Comparison of ENCODE assay signal across 1 cellular context in the genomic region with DNA sequence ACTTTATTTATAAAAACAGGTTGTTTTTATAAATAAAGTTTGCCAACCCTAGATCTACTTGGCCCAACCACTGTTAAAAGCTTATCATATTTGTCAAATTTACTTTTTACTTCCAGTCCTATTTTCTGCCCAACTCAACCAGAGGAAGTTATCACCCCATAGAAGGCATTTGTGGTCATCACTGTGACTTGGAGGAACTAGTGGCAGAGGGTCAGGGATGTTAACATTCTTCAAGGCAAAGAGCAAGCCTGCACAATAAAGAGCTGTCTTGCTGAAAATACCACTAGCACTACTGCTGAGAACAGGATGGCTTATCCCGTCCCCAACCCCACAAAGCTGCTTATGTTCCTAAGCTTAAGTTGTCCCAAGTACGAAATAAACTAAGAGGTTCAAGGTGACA.
TF ChIP-seq lines count a peak whose summit lies in the region.

No MANE protein-coding gene starts in this region.

TF ChIP-seq in SK-N-SH, 30 proteins besides CTCF, POLR2A, EP300 and RAD21 (continued from another document):
- TF ChIP-seq, protein P1, sequence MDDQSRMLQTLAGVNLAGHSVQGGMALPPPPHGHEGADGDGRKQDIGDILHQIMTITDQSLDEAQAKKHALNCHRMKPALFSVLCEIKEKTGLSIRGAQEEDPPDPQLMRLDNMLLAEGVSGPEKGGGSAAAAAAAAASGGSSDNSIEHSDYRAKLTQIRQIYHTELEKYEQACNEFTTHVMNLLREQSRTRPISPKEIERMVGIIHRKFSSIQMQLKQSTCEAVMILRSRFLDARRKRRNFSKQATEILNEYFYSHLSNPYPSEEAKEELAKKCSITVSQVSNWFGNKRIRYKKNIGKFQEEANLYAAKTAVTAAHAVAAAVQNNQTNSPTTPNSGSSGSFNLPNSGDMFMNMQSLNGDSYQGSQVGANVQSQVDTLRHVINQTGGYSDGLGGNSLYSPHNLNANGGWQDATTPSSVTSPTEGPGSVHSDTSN (IDR thresholded peaks at IDR 0.05): no peak
- TF ChIP-seq FOXJ3 (CRISPR knock-in tag; IDR thresholded peaks at IDR 0.05) (no peak), MEF2A (IDR thresholded peaks at IDR 0.05; ENCODE audit: borderline replicate concordance, low read depth) (no peak)
